ENCODE assay signal across 2 cellular contexts in the genomic region with DNA sequence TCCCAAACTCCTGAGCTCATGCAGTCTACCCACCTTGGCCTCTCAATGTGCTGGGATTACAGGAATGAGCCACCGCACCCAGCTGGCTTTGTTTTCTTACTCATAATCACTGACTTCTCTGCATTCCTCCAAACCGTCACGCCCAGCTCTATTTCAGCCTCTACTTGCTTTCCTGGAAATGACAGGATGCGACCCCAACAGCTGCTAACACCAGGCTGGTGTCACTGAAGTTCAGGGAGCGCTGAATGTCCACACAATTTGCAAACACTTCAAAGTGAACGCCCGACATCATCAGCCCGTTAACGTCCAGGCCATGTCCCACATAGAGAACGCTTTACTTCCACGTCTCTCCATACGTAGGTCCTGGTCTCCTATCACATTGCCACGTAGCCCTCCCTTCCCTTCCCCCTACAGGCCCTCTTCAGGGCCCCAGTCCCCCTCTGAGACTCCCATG.
TF ChIP-seq lines count a peak whose summit lies in the region.

No MANE protein-coding gene starts in this region.

TF ChIP-seq in WTC11, 78 proteins besides CTCF, POLR2A, EP300 and RAD21:
- TF ChIP-seq, protein P1, sequence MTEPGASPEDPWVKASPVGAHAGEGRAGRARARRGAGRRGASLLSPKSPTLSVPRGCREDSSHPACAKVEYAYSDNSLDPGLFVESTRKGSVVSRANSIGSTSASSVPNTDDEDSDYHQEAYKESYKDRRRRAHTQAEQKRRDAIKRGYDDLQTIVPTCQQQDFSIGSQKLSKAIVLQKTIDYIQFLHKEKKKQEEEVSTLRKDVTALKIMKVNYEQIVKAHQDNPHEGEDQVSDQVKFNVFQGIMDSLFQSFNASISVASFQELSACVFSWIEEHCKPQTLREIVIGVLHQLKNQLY (CRISPR knock-in tag; IDR thresholded peaks at IDR 0.05): no peak
- 0 out of 2 replicates have a peak, but pooled peaks have one; percentile 26 for TF ChIP-seq GABPB1 (CRISPR knock-in tag; IDR thresholded peaks at IDR 0.05)

TF ChIP-seq in SK-N-SH, 30 proteins besides CTCF, POLR2A, EP300 and RAD21:
- TF ChIP-seq SIN3A (IDR thresholded peaks at IDR 0.05; ENCODE audit: borderline replicate concordance, low read depth, low read length) (no peak), ELF1 (IDR thresholded peaks at IDR 0.05) (no peak), CHD2 (IDR thresholded peaks at IDR 0.05; ENCODE audit: low read length, partially characterized antibody) (no peak), FOSL2 (IDR thresholded peaks at IDR 0.05; ENCODE audit: borderline replicate concordance, low read depth) (no peak), GATA2 (CRISPR knock-in tag; IDR thresholded peaks at IDR 0.05) (no peak), NRF1 (IDR thresholded peaks at IDR 0.05; ENCODE audit: low read depth, low read length) (no peak), YY1 (IDR thresholded peaks at IDR 0.05; ENCODE audit: low read depth) (no peak), FOXM1 (IDR thresholded peaks at IDR 0.05; ENCODE audit: low read depth) (no peak)
- TF ChIP-seq, protein P2, sequence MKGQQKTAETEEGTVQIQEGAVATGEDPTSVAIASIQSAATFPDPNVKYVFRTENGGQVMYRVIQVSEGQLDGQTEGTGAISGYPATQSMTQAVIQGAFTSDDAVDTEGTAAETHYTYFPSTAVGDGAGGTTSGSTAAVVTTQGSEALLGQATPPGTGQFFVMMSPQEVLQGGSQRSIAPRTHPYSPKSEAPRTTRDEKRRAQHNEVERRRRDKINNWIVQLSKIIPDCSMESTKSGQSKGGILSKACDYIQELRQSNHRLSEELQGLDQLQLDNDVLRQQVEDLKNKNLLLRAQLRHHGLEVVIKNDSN (IDR thresholded peaks at IDR 0.05; ENCODE audit: borderline replicate concordance, low read depth): no peak
- TF ChIP-seq, protein P3, sequence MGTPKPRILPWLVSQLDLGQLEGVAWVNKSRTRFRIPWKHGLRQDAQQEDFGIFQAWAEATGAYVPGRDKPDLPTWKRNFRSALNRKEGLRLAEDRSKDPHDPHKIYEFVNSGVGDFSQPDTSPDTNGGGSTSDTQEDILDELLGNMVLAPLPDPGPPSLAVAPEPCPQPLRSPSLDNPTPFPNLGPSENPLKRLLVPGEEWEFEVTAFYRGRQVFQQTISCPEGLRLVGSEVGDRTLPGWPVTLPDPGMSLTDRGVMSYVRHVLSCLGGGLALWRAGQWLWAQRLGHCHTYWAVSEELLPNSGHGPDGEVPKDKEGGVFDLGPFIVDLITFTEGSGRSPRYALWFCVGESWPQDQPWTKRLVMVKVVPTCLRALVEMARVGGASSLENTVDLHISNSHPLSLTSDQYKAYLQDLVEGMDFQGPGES (IDR thresholded peaks at IDR 0.05; ENCODE audit: low read depth, low read length): no peak
